14 cellular contexts compared by ENCODE assay signal in genomic region chr1:56539403-56539802, GRCh38.
"Had no signal": no experiment of that assay in that cellular context is flagged by ENCODE, and none has a peak within 500 bp of the region (broad histone marks: within the 10 kb centered on the region; RNA-seq: fewer than 3 reads in every experiment).

No MANE protein-coding gene starts in this region.

- ATAC-seq: body of pancreas; lower lobe of right lung; stimulated activated naive B cell treated with anti-CD40 and anti-IgM and Interleukin-4, amounts not matched to agents 10 μg/mL and 1 μg/mL and 100 μg/mL, for 72 hours had no signal

- DNase-seq: activated B cell treated with CpG ODN at 0.5 μM for 24 hours; activated T-cell treated with anti-CD3 and anti-CD28 coated beads, Interleukin-2, amount 50 U/mL, for 1 hour; body of pancreas; erythroblast; lower lobe of right lung; midbrain; posterior cingulate gyrus; SK-N-SH; spleen; stimulated activated CD4-positive, alpha-beta T cell treated with anti-CD3 and anti-CD28 coated beads, Interleukin-1b, Interleukin-23, amount 100 ng/mL, for 48 hours; stimulated activated naive B cell treated with anti-CD40 and anti-IgM and Interleukin-4, amounts not matched to agents 10 μg/mL and 1 μg/mL and 100 μg/mL, for 72 hours; substantia nigra; upper lobe of left lung had no signal

- H3K9me3 ChIP-seq: body of pancreas, lower lobe of right lung, neutrophil, SK-N-SH, spleen, upper lobe of left lung had no signal

- H3K9ac ChIP-seq: SK-N-SH had no signal

- H3K4me3 ChIP-seq: body of pancreas, lower lobe of right lung, spleen, upper lobe of left lung had no signal

- H3K27ac ChIP-seq: lower lobe of right lung, neutrophil, spleen had no signal

- H3K27me3 ChIP-seq: body of pancreas, neutrophil, spleen, upper lobe of left lung had no signal
